ENCODE assay signal across 9 cellular contexts in the genomic region with DNA sequence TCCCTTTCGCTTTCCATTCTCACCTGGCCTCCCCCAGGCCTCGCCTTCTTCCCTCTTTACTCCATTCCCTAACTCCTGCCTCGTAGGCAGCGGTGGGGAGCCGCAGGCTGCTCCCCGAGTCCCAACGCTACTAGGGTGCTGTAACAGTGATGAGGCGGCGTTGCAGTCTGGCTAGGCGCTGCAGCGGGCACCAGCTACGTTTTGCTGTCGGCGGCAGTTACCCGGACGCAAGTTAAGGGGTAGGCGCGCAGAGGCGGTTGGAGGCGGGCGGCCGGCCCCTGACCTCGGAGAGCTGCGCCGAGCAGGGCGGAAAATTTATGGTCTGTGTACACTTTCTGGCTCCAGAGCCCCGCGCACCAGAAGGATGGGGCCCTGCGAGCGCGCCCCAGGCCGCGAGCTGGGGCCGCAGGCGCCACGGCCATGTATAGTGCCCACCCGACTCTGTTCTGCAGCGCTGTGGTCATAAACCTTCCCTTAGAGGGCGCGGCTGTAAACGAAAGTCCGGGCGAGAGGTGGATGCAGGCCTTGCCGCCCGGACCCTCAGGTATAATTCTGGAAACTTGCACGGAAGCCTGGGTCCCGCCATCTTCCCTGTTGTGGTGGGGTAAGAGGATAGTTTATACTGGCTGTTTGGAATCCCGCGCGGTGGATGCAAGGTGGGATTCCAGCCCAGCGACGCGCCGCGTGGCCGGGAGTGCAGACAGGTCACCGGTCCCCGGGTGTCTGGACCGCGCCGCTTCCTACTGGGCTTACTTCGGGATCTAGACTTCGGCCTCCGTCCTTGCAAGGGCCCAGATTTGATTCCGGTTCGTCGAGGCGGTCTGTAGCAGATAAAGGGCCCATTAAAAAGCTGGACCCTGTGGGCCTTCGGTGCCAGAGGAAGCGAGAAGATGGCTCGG. TPM values are rescaled to one million over a fixed set of nuclear protein-coding genes. Genes with fewer than 3 reads are reported as not detected.
DNase-seq lines count a peak whose midpoint lies in the region; ATAC-seq, FAIRE-seq and TF ChIP-seq lines count a peak whose summit lies in the region.
"Had no signal": no experiment of that assay in that cellular context is flagged by ENCODE, and none has a peak within 500 bp of the region (broad histone marks: within the 10 kb centered on the region; RNA-seq: fewer than 3 reads in every experiment).

No MANE protein-coding gene starts in this region.

- ATAC-seq in activated T-cell treated with anti-CD3 and anti-CD28 coated beads, Interleukin-2, amount 50 U/mL, for 72 hours (replicated peaks in 1 of 2): peak in 1 of 2 donors; percentile 41
- ATAC-seq in naive thymus-derived CD4-positive, alpha-beta T cell: peak; percentile 38
- ATAC-seq in upper lobe of left lung (ENCODE audit: low FRiP score in 2 of 2): peak; percentile 47 to 49
- ATAC-seq in HG02970 (IDR thresholded peaks at IDR 0.05; ENCODE audit: low FRiP score, unreplicated experiment): no peak
- ATAC-seq: activated CD8-positive, alpha-beta memory T cell treated with anti-CD3 and anti-CD28 coated beads, Interleukin-2, amount 10 ng/mL, durations not matched to agents 7 days and 5 days had no signal

- no peak for DNase-seq in activated T-cell treated with anti-CD3 and anti-CD28 coated beads, Interleukin-2, amount 50 U/mL, for 72 hours
- no peak for DNase-seq in activated T-cell treated with anti-CD3 and anti-CD28 coated beads, Interleukin-2, amount 50 U/mL, for 1 hour
- DNase-seq in glutamatergic neuron (peak; percentile 49), upper lobe of left lung (peak in 1 of 2 donors; percentile 82), D721Med (ENCODE audit: insufficient read length, low spot score) (no peak), SW 1271 (lab: John Stamatoyannopoulos, UW) (no peak)
- no peak for DNase-seq in naive thymus-derived CD4-positive, alpha-beta T cell
- DNase-seq: activated CD8-positive, alpha-beta memory T cell treated with anti-CD3 and anti-CD28 coated beads, Interleukin-2, amount 10 ng/mL, durations not matched to agents 7 days and 5 days had no signal

- no peak for FAIRE-seq in D721Med (lab: Jason Lieb, UNC)

- H3K9me3 Mint-ChIP-seq in activated T-cell treated with anti-CD3 and anti-CD28 coated beads, Interleukin-2, amount 50 U/mL, for 72 hours: peaks cover 1 to 2% of the 10 kb centered on the region in 2 donors
- peaks cover 16% of the 10 kb centered on the region for H3K9me3 Mint-ChIP-seq in glutamatergic neuron (ENCODE audit: unreplicated experiment)
- H3K9me3 Mint-ChIP-seq in naive thymus-derived CD4-positive, alpha-beta T cell: peaks cover 0 to 28% (median 6%) of the 10 kb centered on the region in 11 donors

- no peak overlapping the region for H3K4me3 ChIP-seq in naive thymus-derived CD4-positive, alpha-beta T cell (ENCODE audit: low read length)
- peak overlapping the region; percentile 0 to 46 (median 38) for H3K4me3 ChIP-seq in upper lobe of left lung

- H3K4me1 ChIP-seq in naive thymus-derived CD4-positive, alpha-beta T cell (ENCODE audit: control insufficient read depth in 2 of 2, insufficient read depth in 2 of 2, low read length in 2 of 2): no peaks in the 10 kb centered on the region
- peaks cover 0 to 19% (median 9%) of the 10 kb centered on the region in 4 donors for H3K4me1 ChIP-seq in upper lobe of left lung

- peak overlapping the region; percentile 48 to 71 for H3K4me3 Mint-ChIP-seq in activated T-cell treated with anti-CD3 and anti-CD28 coated beads, Interleukin-2, amount 50 U/mL, for 72 hours
- H3K4me3 Mint-ChIP-seq in glutamatergic neuron (ENCODE audit: unreplicated experiment): peak overlapping the region; percentile 34
- peak overlapping the region in 4 of 10 donors; percentile 34 to 70 (median 40) for H3K4me3 Mint-ChIP-seq in naive thymus-derived CD4-positive, alpha-beta T cell
- H3K4me3 Mint-ChIP-seq: activated CD8-positive, alpha-beta memory T cell treated with anti-CD3 and anti-CD28 coated beads, Interleukin-2, amount 10 ng/mL, durations not matched to agents 7 days and 5 days had no signal

- CTCF ChIA-PET in naive thymus-derived CD4-positive, alpha-beta T cell (lab: Charles Lee): no interaction called here

- intact Hi-C loops in naive thymus-derived CD4-positive, alpha-beta T cell (cut with micrococcal nuclease): no loop called here

- peaks cover 17% of the 10 kb centered on the region for H3K4me1 Mint-ChIP-seq in activated T-cell treated with anti-CD3 and anti-CD28 coated beads, Interleukin-2, amount 50 U/mL, for 72 hours (ENCODE audit: low read depth)
- H3K4me1 Mint-ChIP-seq in glutamatergic neuron (ENCODE audit: low read depth, unreplicated experiment): peaks cover 11% of the 10 kb centered on the region
- H3K4me1 Mint-ChIP-seq in naive thymus-derived CD4-positive, alpha-beta T cell: peaks cover 0 to 11% (median 5%) of the 10 kb centered on the region in 7 donors

- H3K9me3 ChIP-seq in naive thymus-derived CD4-positive, alpha-beta T cell (ENCODE audit: control insufficient read depth in 2 of 3, low read length in 3 of 3): no peaks in the 10 kb centered on the region
- H3K9me3 ChIP-seq in upper lobe of left lung: no peaks in the 10 kb centered on the region

- peaks cover 61% of the 10 kb centered on the region for H3K27me3 Mint-ChIP-seq in activated T-cell treated with anti-CD3 and anti-CD28 coated beads, Interleukin-2, amount 50 U/mL, for 72 hours (ENCODE audit: low read depth)
- peaks cover 53% of the 10 kb centered on the region for H3K27me3 Mint-ChIP-seq in glutamatergic neuron (ENCODE audit: unreplicated experiment)
- peaks cover 56 to 83% (median 69%) of the 10 kb centered on the region in 5 donors for H3K27me3 Mint-ChIP-seq in naive thymus-derived CD4-positive, alpha-beta T cell

- no peak for TF ChIP-seq POLR2A in upper lobe of left lung (IDR thresholded peaks at IDR 0.05)

- no peaks in the 10 kb centered on the region for H3K36me3 ChIP-seq in naive thymus-derived CD4-positive, alpha-beta T cell (ENCODE audit: control insufficient read depth in 2 of 3, insufficient read depth in 3 of 3, low read length in 3 of 3)
- no peaks in the 10 kb centered on the region for H3K36me3 ChIP-seq in upper lobe of left lung

- no peaks in the 10 kb centered on the region for H3K27me3 ChIP-seq in naive thymus-derived CD4-positive, alpha-beta T cell (ENCODE audit: control insufficient read depth in 2 of 2, insufficient read depth in 2 of 2, low read length in 2 of 2)
- peaks cover 0 to 24% (median 9%) of the 10 kb centered on the region in 4 donors for H3K27me3 ChIP-seq in upper lobe of left lung

- POLR2A ChIA-PET in naive thymus-derived CD4-positive, alpha-beta T cell (lab: Charles Lee): no interaction called here

- TF ChIP-seq CTCF in glutamatergic neuron (IDR thresholded peaks at IDR 0.05; ENCODE audit: partially characterized antibody, unreplicated experiment): no peak
- TF ChIP-seq CTCF in upper lobe of left lung (IDR thresholded peaks at IDR 0.05): no peak
- TF ChIP-seq CTCF in D721Med (IDR thresholded peaks at IDR 0.05; ENCODE audit: insufficient read depth, missing control alignments): no peak

- TF ChIP-seq EP300 in upper lobe of left lung (IDR thresholded peaks at IDR 0.05): no peak

- peaks cover 4 to 9% of the 10 kb centered on the region in 2 donors for H3K36me3 Mint-ChIP-seq in activated T-cell treated with anti-CD3 and anti-CD28 coated beads, Interleukin-2, amount 50 U/mL, for 72 hours (ENCODE audit: insufficient read depth in 2 of 2)
- H3K36me3 Mint-ChIP-seq in glutamatergic neuron (ENCODE audit: unreplicated experiment): no peaks in the 10 kb centered on the region
- H3K36me3 Mint-ChIP-seq in naive thymus-derived CD4-positive, alpha-beta T cell: peaks cover 0 to 3% (median 0%) of the 10 kb centered on the region in 5 donors
- H3K36me3 Mint-ChIP-seq: activated CD8-positive, alpha-beta memory T cell treated with anti-CD3 and anti-CD28 coated beads, Interleukin-2, amount 10 ng/mL, durations not matched to agents 7 days and 5 days had no signal

- no peak overlapping the region for H3K27ac ChIP-seq in naive thymus-derived CD4-positive, alpha-beta T cell (ENCODE audit: low read depth, low read length)
- no peak overlapping the region for H3K27ac ChIP-seq in upper lobe of left lung

- no peak overlapping the region for H3K27ac Mint-ChIP-seq in activated T-cell treated with anti-CD3 and anti-CD28 coated beads, Interleukin-2, amount 50 U/mL, for 72 hours
- no peak overlapping the region for H3K27ac Mint-ChIP-seq in glutamatergic neuron (ENCODE audit: unreplicated experiment)
- H3K27ac Mint-ChIP-seq in naive thymus-derived CD4-positive, alpha-beta T cell: no peak overlapping the region
- H3K27ac Mint-ChIP-seq: activated CD8-positive, alpha-beta memory T cell treated with anti-CD3 and anti-CD28 coated beads, Interleukin-2, amount 10 ng/mL, durations not matched to agents 7 days and 5 days had no signal

- 30 to 39% methylated on average over 49 to 63 of the region's 71 CpGs for WGBS in upper lobe of left lung, 2 donors

RNA-seq across cellular contexts. Expression of gene HLX, which starts 15.0 kb away (rescaled TPM):
- 1 to 10 TPM in 1 of 2 donors, under 1 TPM in 1; 0.55 to 2.0 TPM for total RNA-seq in activated T-cell treated with anti-CD3 and anti-CD28 coated beads, Interleukin-2, amount 50 U/mL, for 72 hours
- total RNA-seq in glutamatergic neuron (ENCODE audit: unreplicated experiment) (0.56 TPM), upper lobe of left lung (10 to 100 TPM; 10.9 to 27.4 (median 20.5) TPM)
- 10 to 100 TPM in 1 of 5 experiments, 1 to 10 TPM in 2, under 1 TPM in 1, not detected in 1; 0.27 to 11.0 (median 2.1) TPM for total RNA-seq in naive thymus-derived CD4-positive, alpha-beta T cell
- not detected for polyA plus RNA-seq in naive thymus-derived CD4-positive, alpha-beta T cell
